1 cellular context compared by ENCODE assay signal in the genomic region with DNA sequence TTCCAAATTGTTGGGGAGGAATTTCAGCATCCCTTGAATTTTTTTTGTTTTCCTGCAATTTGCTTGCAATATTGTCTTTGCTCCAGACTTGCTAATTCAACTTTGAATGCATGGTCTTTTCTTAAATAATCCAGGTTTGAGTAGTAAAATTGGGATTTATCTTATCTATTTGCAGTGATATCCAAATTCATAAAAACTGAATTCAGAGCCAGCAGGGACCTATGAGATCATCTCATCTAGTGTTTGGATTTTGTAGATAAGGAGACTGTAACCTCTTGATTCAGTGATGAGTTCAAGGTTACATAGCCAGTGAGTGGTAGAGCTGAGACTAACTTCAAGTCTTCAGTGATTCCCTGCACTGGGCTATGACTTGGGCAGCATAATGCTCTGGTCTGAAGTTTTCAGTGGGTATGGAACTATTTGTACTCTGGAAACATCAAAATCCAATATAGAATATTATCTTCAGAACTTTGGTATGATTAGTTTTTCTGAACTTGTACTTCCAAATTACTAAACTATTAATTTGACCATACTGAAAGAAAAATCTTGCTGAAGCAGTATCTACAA.
TF ChIP-seq lines count a peak whose summit lies in the region.

No MANE protein-coding gene starts in this region.

TF ChIP-seq in HEK293, 187 proteins besides CTCF, POLR2A, EP300 and RAD21 (continued from another document):
- peak; percentile 69; the same call in 1 of the 2 replicates for TF ChIP-seq ZNF549 (tag by site-specific recombination; IDR thresholded peaks at IDR 0.05)
- TF ChIP-seq ZNF792 (tag by site-specific recombination; IDR thresholded peaks at IDR 0.05): no peak
- TF ChIP-seq ZNF837 (tag by site-specific recombination; IDR thresholded peaks at IDR 0.05): no peak
- TF ChIP-seq ZNF335 (tag by site-specific recombination; conservative IDR thresholded peaks at IDR 0.05): no peak
- TF ChIP-seq ZNF133 (tag by site-specific recombination; IDR thresholded peaks at IDR 0.05): no peak
- TF ChIP-seq ZBTB17 (tag by site-specific recombination; IDR thresholded peaks at IDR 0.05): peak; percentile 19; the same call in 1 of the 2 replicates
- TF ChIP-seq ZNF555 (tag by site-specific recombination; conservative IDR thresholded peaks at IDR 0.05): no peak
- TF ChIP-seq ZNF791 (tag by site-specific recombination; IDR thresholded peaks at IDR 0.05): no peak
- TF ChIP-seq, protein P1, sequence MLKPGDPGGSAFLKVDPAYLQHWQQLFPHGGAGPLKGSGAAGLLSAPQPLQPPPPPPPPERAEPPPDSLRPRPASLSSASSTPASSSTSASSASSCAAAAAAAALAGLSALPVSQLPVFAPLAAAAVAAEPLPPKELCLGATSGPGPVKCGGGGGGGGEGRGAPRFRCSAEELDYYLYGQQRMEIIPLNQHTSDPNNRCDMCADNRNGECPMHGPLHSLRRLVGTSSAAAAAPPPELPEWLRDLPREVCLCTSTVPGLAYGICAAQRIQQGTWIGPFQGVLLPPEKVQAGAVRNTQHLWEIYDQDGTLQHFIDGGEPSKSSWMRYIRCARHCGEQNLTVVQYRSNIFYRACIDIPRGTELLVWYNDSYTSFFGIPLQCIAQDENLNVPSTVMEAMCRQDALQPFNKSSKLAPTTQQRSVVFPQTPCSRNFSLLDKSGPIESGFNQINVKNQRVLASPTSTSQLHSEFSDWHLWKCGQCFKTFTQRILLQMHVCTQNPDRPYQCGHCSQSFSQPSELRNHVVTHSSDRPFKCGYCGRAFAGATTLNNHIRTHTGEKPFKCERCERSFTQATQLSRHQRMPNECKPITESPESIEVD (tag by site-specific recombination; IDR thresholded peaks at IDR 0.05): peak; percentile 72
- TF ChIP-seq ZNF114 (tag by site-specific recombination; IDR thresholded peaks at IDR 0.05): no peak
- TF ChIP-seq ZNF132 (tag by site-specific recombination; IDR thresholded peaks at IDR 0.05; ENCODE audit: borderline replicate concordance): no peak
- no peak for TF ChIP-seq ZNF140 (tag by site-specific recombination; IDR thresholded peaks at IDR 0.05)
- TF ChIP-seq, protein P2, sequence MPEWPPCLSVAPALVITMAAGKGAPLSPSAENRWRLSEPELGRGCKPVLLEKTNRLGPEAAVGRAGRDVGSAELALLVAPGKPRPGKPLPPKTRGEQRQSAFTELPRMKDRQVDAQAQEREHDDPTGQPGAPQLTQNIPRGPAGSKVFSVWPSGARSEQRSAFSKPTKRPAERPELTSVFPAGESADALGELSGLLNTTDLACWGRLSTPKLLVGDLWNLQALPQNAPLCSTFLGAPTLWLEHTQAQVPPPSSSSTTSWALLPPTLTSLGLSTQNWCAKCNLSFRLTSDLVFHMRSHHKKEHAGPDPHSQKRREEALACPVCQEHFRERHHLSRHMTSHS (tag by site-specific recombination; IDR thresholded peaks at IDR 0.05): no peak
- no peak for TF ChIP-seq ZNF174 (tag by site-specific recombination; IDR thresholded peaks at IDR 0.05)
- TF ChIP-seq, protein P3, sequence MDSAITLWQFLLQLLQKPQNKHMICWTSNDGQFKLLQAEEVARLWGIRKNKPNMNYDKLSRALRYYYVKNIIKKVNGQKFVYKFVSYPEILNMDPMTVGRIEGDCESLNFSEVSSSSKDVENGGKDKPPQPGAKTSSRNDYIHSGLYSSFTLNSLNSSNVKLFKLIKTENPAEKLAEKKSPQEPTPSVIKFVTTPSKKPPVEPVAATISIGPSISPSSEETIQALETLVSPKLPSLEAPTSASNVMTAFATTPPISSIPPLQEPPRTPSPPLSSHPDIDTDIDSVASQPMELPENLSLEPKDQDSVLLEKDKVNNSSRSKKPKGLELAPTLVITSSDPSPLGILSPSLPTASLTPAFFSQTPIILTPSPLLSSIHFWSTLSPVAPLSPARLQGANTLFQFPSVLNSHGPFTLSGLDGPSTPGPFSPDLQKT (IDR thresholded peaks at IDR 0.05; ENCODE audit: borderline replicate concordance, low read depth, low read length): no peak
- TF ChIP-seq, protein P4, sequence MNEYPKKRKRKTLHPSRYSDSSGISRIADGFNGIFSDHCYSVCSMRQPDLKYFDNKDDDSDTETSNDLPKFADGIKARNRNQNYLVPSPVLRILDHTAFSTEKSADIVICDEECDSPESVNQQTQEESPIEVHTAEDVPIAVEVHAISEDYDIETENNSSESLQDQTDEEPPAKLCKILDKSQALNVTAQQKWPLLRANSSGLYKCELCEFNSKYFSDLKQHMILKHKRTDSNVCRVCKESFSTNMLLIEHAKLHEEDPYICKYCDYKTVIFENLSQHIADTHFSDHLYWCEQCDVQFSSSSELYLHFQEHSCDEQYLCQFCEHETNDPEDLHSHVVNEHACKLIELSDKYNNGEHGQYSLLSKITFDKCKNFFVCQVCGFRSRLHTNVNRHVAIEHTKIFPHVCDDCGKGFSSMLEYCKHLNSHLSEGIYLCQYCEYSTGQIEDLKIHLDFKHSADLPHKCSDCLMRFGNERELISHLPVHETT (tag by site-specific recombination; IDR thresholded peaks at IDR 0.05): no peak
- TF ChIP-seq SCRT2 (tag by site-specific recombination; IDR thresholded peaks at IDR 0.05): no peak
- TF ChIP-seq ZNF629 (tag by site-specific recombination; IDR thresholded peaks at IDR 0.05): 0 out of 2 replicates have a peak, but pooled peaks have one; percentile 15
- no peak for TF ChIP-seq BCL11A (tag by site-specific recombination; IDR thresholded peaks at IDR 0.05; ENCODE audit: low read depth)
- TF ChIP-seq ZNF19 (tag by site-specific recombination; IDR thresholded peaks at IDR 0.05; ENCODE audit: low read depth): no peak
- TF ChIP-seq ZNF292 (tag by site-specific recombination; IDR thresholded peaks at IDR 0.05; ENCODE audit: borderline replicate concordance, low read depth): no peak
- TF ChIP-seq ZNF670 (tag by site-specific recombination; IDR thresholded peaks at IDR 0.05; ENCODE audit: low read depth): no peak
- TF ChIP-seq ZBTB21 (tag by site-specific recombination; IDR thresholded peaks at IDR 0.05): no peak
- TF ChIP-seq FEZF1 (tag by site-specific recombination; IDR thresholded peaks at IDR 0.05): no peak
- TF ChIP-seq ZNF404 (tag by site-specific recombination; IDR thresholded peaks at IDR 0.05): no peak
- TF ChIP-seq OSR2 (tag by site-specific recombination; IDR thresholded peaks at IDR 0.05): no peak
- TF ChIP-seq ZNF202 (tag by site-specific recombination; IDR thresholded peaks at IDR 0.05; ENCODE audit: borderline replicate concordance): no peak
- TF ChIP-seq, protein P5, sequence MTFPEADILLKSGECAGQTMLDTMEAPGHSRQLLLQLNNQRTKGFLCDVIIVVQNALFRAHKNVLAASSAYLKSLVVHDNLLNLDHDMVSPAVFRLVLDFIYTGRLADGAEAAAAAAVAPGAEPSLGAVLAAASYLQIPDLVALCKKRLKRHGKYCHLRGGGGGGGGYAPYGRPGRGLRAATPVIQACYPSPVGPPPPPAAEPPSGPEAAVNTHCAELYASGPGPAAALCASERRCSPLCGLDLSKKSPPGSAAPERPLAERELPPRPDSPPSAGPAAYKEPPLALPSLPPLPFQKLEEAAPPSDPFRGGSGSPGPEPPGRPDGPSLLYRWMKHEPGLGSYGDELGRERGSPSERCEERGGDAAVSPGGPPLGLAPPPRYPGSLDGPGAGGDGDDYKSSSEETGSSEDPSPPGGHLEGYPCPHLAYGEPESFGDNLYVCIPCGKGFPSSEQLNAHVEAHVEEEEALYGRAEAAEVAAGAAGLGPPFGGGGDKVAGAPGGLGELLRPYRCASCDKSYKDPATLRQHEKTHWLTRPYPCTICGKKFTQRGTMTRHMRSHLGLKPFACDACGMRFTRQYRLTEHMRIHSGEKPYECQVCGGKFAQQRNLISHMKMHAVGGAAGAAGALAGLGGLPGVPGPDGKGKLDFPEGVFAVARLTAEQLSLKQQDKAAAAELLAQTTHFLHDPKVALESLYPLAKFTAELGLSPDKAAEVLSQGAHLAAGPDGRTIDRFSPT (tag by site-specific recombination; IDR thresholded peaks at IDR 0.05): no peak
- no peak for TF ChIP-seq ZNF341 (tag by site-specific recombination; IDR thresholded peaks at IDR 0.05; ENCODE audit: low read depth)
